Comparison of ENCODE assay signal across 1 cellular context in the genomic region with DNA sequence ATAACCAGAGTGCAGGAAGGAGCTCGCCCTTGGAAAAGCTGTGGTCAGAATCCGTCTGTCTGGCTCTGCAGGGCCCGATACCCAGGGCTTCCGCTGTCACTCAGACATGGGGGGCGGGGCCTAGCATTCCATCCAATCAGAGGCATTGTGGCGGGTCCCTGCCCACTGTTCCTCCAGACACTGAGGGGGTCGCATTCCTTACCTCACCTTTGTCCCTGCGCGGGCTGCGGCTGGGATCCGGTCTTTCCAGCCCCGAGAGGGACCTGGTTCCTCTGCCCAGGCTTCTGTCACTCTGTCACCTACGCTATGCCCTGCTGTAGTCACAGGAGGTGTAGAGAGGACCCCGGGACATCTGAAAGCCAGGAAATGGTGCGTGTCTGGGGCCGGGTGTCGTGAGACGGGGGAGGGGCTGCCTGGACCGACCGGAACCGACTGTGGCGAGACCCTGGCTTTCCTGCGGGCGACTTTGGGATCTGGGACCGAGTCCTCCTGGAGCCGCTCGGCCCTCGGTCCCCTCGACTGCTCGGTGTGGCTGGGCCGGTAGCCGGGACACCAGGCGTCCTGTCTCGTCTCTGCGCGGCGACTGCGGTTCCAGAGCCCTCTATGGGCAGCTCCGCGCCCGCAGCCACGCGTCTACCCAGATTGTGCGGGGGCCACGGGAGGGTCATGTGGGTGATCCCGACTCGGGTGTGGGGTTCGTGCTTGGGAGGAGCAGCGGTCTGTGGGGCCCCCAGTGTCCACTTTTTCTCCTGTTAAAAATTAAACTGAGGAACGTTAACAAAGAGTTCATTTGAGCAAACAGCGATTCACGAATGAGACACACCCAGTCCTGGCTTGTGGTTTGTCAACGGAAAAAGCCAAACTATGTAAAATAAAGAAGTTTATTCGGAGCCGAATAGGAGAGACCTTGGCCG.
TF ChIP-seq lines count a peak whose summit lies in the region.

A gene (plus strand): TSS at position 165 of the 914 bp plus-strand sequence. CDS start 142 bp downstream, at position 307.

TF ChIP-seq in HepG2, 621 proteins besides CTCF, POLR2A, EP300 and RAD21 (continued from another document and continues in another):
- TF ChIP-seq ZFP82 (CRISPR knock-in tag; IDR thresholded peaks at IDR 0.05; ENCODE audit: borderline replicate concordance) (peak; percentile 41; the same call in 1 of the 2 replicates), KLF15 (CRISPR knock-in tag; IDR thresholded peaks at IDR 0.05; ENCODE audit: borderline replicate concordance) (peak; percentile 70; the same call in 1 of the 2 replicates), MTF2 (CRISPR knock-in tag; IDR thresholded peaks at IDR 0.05; ENCODE audit: borderline replicate concordance) (no peak), SNAI1 (CRISPR knock-in tag; IDR thresholded peaks at IDR 0.05; ENCODE audit: borderline replicate concordance) (no peak; the same call in none of the 2 replicates), ZNF264 (CRISPR knock-in tag; IDR thresholded peaks at IDR 0.05) (no peak), ATM (IDR thresholded peaks at IDR 0.05; ENCODE audit: borderline replicate concordance) (no peak), ZNF33B (CRISPR knock-in tag; IDR thresholded peaks at IDR 0.05) (0 out of 2 replicates have a peak, but pooled peaks have one; percentile 85), SP5 (CRISPR knock-in tag; IDR thresholded peaks at IDR 0.05; ENCODE audit: borderline replicate concordance, low read depth) (peak; percentile 93), ZNF143 (CRISPR knock-in tag; IDR thresholded peaks at IDR 0.05) (0 out of 2 replicates have a peak, but pooled peaks have one; percentile 25), ETV5 (CRISPR knock-in tag; IDR thresholded peaks at IDR 0.05; ENCODE audit: borderline replicate concordance) (peak; percentile 80), SCMH1 (CRISPR knock-in tag; IDR thresholded peaks at IDR 0.05; ENCODE audit: borderline replicate concordance) (no peak), XBP1 (CRISPR knock-in tag; IDR thresholded peaks at IDR 0.05) (no peak), EEA1 (CRISPR knock-in tag; IDR thresholded peaks at IDR 0.05; ENCODE audit: borderline replicate concordance) (peak; percentile 49; the same call in 1 of the 2 replicates), TARDBP (CRISPR knock-in tag; IDR thresholded peaks at IDR 0.05) (0 out of 2 replicates have a peak, but pooled peaks have one; percentile 32), ZBTB1 (CRISPR knock-in tag; IDR thresholded peaks at IDR 0.05; ENCODE audit: borderline replicate concordance) (peak; percentile 79; the same call in 1 of the 2 replicates), GABPA (IDR thresholded peaks at IDR 0.05; ENCODE audit: low read depth, low read length) (0 out of 2 replicates have a peak, but pooled peaks have one; percentile 16), GABPA (CRISPR knock-in tag; IDR thresholded peaks at IDR 0.05; ENCODE audit: low read depth) (peak; percentile 59), AGO2 (optimal IDR thresholded peaks at IDR 0.05; ENCODE audit: low read depth, low read length) (peak; percentile 93), ELF3 (CRISPR knock-in tag; IDR thresholded peaks at IDR 0.05) (peak; percentile 78), ZNF234 (CRISPR knock-in tag; conservative IDR thresholded peaks at IDR 0.05) (0 out of 2 replicates have a peak, but pooled peaks have one; percentile 39), HNRNPLL (IDR thresholded peaks at IDR 0.05; ENCODE audit: low read depth, low read length, poor library complexity, severe bottlenecking) (peak; percentile 88), PRPF4 (IDR thresholded peaks at IDR 0.05; ENCODE audit: low read depth, low read length, poor library complexity, severe bottlenecking) (no peak), KDM5A (IDR thresholded peaks at IDR 0.05; ENCODE audit: borderline replicate concordance, low read length) (no peak), NR2F2 (IDR thresholded peaks at IDR 0.05; ENCODE audit: borderline replicate concordance, low read depth) (0 out of 2 replicates have a peak, but pooled peaks have one; percentile 34), TGIF2 (CRISPR knock-in tag; IDR thresholded peaks at IDR 0.05) (peak; percentile 50; the same call in 1 of the 2 replicates), ZFX (CRISPR knock-in tag; IDR thresholded peaks at IDR 0.05; ENCODE audit: low read depth) (peak; percentile 62), ZFP36L1 (CRISPR knock-in tag; IDR thresholded peaks at IDR 0.05) (peak; percentile 92), ZBTB20 (CRISPR knock-in tag; IDR thresholded peaks at IDR 0.05; ENCODE audit: borderline replicate concordance, low read depth) (no peak; the same call in 1 of the 2 replicates), ELF4 (CRISPR knock-in tag; IDR thresholded peaks at IDR 0.05; ENCODE audit: borderline replicate concordance) (peak; percentile 89), NFE2 (CRISPR knock-in tag; IDR thresholded peaks at IDR 0.05) (no peak), ZNF670 (CRISPR knock-in tag; IDR thresholded peaks at IDR 0.05; ENCODE audit: borderline replicate concordance) (peak; percentile 85), ZNF20 (CRISPR knock-in tag; IDR thresholded peaks at IDR 0.05) (peak; percentile 68; the same call in 1 of the 2 replicates)
- TF ChIP-seq, protein P1, sequence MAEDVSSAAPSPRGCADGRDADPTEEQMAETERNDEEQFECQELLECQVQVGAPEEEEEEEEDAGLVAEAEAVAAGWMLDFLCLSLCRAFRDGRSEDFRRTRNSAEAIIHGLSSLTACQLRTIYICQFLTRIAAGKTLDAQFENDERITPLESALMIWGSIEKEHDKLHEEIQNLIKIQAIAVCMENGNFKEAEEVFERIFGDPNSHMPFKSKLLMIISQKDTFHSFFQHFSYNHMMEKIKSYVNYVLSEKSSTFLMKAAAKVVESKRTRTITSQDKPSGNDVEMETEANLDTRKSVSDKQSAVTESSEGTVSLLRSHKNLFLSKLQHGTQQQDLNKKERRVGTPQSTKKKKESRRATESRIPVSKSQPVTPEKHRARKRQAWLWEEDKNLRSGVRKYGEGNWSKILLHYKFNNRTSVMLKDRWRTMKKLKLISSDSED (CRISPR knock-in tag; IDR thresholded peaks at IDR 0.05): peak; percentile 86
- TF ChIP-seq, protein P2, sequence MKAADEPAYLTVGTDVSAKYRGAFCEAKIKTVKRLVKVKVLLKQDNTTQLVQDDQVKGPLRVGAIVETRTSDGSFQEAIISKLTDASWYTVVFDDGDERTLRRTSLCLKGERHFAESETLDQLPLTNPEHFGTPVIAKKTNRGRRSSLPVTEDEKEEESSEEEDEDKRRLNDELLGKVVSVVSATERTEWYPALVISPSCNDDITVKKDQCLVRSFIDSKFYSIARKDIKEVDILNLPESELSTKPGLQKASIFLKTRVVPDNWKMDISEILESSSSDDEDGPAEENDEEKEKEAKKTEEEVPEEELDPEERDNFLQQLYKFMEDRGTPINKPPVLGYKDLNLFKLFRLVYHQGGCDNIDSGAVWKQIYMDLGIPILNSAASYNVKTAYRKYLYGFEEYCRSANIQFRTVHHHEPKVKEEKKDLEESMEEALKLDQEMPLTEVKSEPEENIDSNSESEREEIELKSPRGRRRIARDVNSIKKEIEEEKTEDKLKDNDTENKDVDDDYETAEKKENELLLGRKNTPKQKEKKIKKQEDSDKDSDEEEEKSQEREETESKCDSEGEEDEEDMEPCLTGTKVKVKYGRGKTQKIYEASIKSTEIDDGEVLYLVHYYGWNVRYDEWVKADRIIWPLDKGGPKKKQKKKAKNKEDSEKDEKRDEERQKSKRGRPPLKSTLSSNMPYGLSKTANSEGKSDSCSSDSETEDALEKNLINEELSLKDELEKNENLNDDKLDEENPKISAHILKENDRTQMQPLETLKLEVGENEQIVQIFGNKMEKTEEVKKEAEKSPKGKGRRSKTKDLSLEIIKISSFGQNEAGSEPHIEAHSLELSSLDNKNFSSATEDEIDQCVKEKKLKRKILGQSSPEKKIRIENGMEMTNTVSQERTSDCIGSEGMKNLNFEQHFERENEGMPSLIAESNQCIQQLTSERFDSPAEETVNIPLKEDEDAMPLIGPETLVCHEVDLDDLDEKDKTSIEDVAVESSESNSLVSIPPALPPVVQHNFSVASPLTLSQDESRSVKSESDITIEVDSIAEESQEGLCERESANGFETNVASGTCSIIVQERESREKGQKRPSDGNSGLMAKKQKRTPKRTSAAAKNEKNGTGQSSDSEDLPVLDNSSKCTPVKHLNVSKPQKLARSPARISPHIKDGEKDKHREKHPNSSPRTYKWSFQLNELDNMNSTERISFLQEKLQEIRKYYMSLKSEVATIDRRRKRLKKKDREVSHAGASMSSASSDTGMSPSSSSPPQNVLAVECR (CRISPR knock-in tag; IDR thresholded peaks at IDR 0.05; ENCODE audit: borderline replicate concordance): peak; percentile 78
- TF ChIP-seq, protein P3, sequence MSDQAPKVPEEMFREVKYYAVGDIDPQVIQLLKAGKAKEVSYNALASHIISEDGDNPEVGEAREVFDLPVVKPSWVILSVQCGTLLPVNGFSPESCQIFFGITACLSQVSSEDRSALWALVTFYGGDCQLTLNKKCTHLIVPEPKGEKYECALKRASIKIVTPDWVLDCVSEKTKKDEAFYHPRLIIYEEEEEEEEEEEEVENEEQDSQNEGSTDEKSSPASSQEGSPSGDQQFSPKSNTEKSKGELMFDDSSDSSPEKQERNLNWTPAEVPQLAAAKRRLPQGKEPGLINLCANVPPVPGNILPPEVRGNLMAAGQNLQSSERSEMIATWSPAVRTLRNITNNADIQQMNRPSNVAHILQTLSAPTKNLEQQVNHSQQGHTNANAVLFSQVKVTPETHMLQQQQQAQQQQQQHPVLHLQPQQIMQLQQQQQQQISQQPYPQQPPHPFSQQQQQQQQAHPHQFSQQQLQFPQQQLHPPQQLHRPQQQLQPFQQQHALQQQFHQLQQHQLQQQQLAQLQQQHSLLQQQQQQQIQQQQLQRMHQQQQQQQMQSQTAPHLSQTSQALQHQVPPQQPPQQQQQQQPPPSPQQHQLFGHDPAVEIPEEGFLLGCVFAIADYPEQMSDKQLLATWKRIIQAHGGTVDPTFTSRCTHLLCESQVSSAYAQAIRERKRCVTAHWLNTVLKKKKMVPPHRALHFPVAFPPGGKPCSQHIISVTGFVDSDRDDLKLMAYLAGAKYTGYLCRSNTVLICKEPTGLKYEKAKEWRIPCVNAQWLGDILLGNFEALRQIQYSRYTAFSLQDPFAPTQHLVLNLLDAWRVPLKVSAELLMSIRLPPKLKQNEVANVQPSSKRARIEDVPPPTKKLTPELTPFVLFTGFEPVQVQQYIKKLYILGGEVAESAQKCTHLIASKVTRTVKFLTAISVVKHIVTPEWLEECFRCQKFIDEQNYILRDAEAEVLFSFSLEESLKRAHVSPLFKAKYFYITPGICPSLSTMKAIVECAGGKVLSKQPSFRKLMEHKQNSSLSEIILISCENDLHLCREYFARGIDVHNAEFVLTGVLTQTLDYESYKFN (CRISPR knock-in tag; conservative IDR thresholded peaks at IDR 0.05): peak; percentile 79; the same call in 1 of the 2 replicates
- TF ChIP-seq, protein P4, sequence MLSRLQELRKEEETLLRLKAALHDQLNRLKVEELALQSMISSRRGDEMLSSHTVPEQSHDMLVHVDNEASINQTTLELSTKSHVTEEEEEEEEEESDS (CRISPR knock-in tag; IDR thresholded peaks at IDR 0.05; ENCODE audit: borderline replicate concordance): 0 out of 2 replicates have a peak, but pooled peaks have one; percentile 21
- TF ChIP-seq, protein P5, sequence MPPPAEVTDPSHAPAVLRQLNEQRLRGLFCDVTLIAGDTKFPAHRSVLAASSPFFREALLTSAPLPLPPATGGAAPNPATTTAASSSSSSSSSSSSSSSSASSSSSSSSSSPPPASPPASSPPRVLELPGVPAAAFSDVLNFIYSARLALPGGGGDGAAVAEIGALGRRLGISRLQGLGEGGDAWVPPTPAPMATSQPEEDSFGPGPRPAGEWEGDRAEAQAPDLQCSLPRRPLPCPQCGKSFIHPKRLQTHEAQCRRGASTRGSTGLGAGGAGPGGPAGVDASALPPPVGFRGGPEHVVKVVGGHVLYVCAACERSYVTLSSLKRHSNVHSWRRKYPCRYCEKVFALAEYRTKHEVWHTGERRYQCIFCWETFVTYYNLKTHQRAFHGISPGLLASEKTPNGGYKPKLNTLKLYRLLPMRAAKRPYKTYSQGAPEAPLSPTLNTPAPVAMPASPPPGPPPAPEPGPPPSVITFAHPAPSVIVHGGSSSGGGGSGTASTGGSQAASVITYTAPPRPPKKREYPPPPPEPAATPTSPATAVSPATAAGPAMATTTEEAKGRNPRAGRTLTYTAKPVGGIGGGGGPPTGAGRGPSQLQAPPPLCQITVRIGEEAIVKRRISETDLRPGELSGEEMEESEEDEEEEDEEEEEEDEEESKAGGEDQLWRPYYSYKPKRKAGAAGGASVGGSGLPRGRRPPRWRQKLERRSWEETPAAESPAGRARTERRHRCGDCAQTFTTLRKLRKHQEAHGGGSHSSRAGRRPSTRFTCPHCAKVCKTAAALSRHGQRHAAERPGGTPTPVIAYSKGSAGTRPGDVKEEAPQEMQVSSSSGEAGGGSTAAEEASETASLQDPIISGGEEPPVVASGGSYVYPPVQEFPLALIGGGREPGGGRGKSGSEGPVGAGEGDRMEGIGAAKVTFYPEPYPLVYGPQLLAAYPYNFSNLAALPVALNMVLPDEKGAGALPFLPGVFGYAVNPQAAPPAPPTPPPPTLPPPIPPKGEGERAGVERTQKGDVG (CRISPR knock-in tag; IDR thresholded peaks at IDR 0.05; ENCODE audit: borderline replicate concordance): peak; percentile 70; the same call in 1 of the 2 replicates
- TF ChIP-seq, protein P6, sequence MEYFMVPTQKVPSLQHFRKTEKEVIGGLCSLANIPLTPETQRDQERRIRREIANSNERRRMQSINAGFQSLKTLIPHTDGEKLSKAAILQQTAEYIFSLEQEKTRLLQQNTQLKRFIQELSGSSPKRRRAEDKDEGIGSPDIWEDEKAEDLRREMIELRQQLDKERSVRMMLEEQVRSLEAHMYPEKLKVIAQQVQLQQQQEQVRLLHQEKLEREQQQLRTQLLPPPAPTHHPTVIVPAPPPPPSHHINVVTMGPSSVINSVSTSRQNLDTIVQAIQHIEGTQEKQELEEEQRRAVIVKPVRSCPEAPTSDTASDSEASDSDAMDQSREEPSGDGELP (IDR thresholded peaks at IDR 0.05; ENCODE audit: borderline replicate concordance, low read depth): 0 out of 2 replicates have a peak, but pooled peaks have one; percentile 25
- TF ChIP-seq, protein P7, sequence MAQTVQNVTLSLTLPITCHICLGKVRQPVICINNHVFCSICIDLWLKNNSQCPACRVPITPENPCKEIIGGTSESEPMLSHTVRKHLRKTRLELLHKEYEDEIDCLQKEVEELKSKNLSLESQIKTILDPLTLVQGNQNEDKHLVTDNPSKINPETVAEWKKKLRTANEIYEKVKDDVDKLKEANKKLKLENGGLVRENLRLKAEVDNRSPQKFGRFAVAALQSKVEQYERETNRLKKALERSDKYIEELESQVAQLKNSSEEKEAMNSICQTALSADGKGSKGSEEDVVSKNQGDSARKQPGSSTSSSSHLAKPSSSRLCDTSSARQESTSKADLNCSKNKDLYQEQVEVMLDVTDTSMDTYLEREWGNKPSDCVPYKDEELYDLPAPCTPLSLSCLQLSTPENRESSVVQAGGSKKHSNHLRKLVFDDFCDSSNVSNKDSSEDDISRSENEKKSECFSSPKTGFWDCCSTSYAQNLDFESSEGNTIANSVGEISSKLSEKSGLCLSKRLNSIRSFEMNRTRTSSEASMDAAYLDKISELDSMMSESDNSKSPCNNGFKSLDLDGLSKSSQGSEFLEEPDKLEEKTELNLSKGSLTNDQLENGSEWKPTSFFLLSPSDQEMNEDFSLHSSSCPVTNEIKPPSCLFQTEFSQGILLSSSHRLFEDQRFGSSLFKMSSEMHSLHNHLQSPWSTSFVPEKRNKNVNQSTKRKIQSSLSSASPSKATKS (CRISPR knock-in tag; IDR thresholded peaks at IDR 0.05): no peak; the same call in 1 of the 2 replicates
- TF ChIP-seq, protein P8, sequence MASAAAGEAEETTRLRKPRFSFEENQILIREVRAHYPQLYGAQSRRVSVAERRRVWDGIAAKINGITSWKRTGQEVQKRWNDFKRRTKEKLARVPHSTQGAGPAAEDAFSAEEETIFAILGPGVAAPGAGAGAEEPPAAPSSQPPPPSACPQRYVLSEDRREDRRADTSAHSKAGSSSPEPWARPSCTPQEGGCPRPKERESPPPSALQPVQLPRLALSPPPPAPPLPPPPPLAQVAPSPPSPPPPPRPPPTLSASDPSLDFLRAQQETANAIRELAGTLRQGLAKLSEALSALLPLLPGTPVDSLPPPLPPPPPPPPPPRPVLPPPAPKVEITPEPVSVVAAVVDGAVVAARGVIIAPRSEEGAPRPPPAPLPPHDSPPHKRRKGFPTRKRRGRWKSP (CRISPR knock-in tag; IDR thresholded peaks at IDR 0.05): peak; percentile 71; the same call in 1 of the 2 replicates
